In genomic region chr2:213066445-213066746, GRCh38 we compare ENCODE assay signal across 10 cellular contexts.
A peak's percentile ranks its signal among the peaks of the same experiment; 100 is the strongest.
DNase-seq lines count a peak whose midpoint lies in the region; ATAC-seq, FAIRE-seq and TF ChIP-seq lines count a peak whose summit lies in the region.
"Had no signal": no experiment of that assay in that cellular context is flagged by ENCODE, and none has a peak within 500 bp of the region (broad histone marks: within the 10 kb centered on the region; RNA-seq: fewer than 3 reads in every experiment).

No MANE protein-coding gene starts in this region.

- H3K36me3 ChIP-seq in DOHH2 (ENCODE audit: control insufficient read depth, low read length) = no peaks in the 10 kb centered on the region
- no peaks in the 10 kb centered on the region for H3K36me3 ChIP-seq in neuron (ENCODE audit: insufficient read depth, low read length)

- H3K27me3 Mint-ChIP-seq in brain = no peaks in the 10 kb centered on the region

- H3K36me3 Mint-ChIP-seq in brain = no peaks in the 10 kb centered on the region

- ATAC-seq in HG02981 (IDR thresholded peaks at IDR 0.05; ENCODE audit: unreplicated experiment) = peak; percentile 42
- ATAC-seq: K562 had no signal

- no peaks in the 10 kb centered on the region for H3F3A ChIP-seq in DOHH2 (ENCODE audit: control insufficient read depth, insufficient read depth)

- no peak overlapping the region for H3K27ac ChIP-seq in DOHH2 (ENCODE audit: low read depth, low read length)

- no peaks in the 10 kb centered on the region for H4K20me1 ChIP-seq in DOHH2 (ENCODE audit: control insufficient read depth, insufficient read depth, low read depth, low read length)

- peak overlapping the region; percentile 47 for H3K4me2 ChIP-seq in DOHH2 (ENCODE audit: low read length)

- no peaks in the 10 kb centered on the region for H3K27me3 ChIP-seq in DOHH2 (ENCODE audit: control insufficient read depth, low read length)
- H3K27me3 ChIP-seq in neuron (ENCODE audit: insufficient read depth, low read length) = no peaks in the 10 kb centered on the region

- H2AFZ ChIP-seq in neuron (ENCODE audit: low read depth, low read length) = no peak overlapping the region

- H3K9me2 ChIP-seq in DOHH2 (replicated peaks; ENCODE audit: control insufficient read depth, low read length) = no peaks in the 10 kb centered on the region

- no peak for TF ChIP-seq CTCF in DOHH2 (IDR thresholded peaks at IDR 0.05; ENCODE audit: low read depth, low read length, poor library complexity, severe bottlenecking)
- TF ChIP-seq CTCF in brain (conservative IDR thresholded peaks at IDR 0.05) = no peak

- peaks cover 14% of the 10 kb centered on the region for H3K79me2 ChIP-seq in DOHH2 (ENCODE audit: control insufficient read depth, low read length)

- peak overlapping the region in 1 of 5 experiments; percentile 40 for H3K27ac Mint-ChIP-seq in brain
- H3K27ac Mint-ChIP-seq: activated T-helper 1 cell treated with anti-CD3 and anti-CD28 coated beads, Interleukin-12 subunit alpha, Interleukin-12 subunit beta, Interleukin-2, Interleukin-4 antibody, amounts not matched to agents 30 ng/mL and 10 ng/mL and 1 ng/mL, durations not matched to agents 14 hours and 24 hours and 36 hours had no signal

- DNase-seq in GM12891 (ENCODE audit: insufficient read length, low spot score) = no peak
- DNase-seq in NCI-H82 treated with DMSO at 0.1 percent for 48 hours (lab: John Stamatoyannopoulos, UW; ENCODE audit: unreplicated experiment) = no peak
- no peak for DNase-seq in NCI-H146 treated with DMSO at 0.1 percent for 48 hours (lab: John Stamatoyannopoulos, UW; ENCODE audit: unreplicated experiment)
- no peak for DNase-seq in AG08395 (ENCODE audit: low spot score)

- H3K9me3 ChIP-seq in DOHH2 (ENCODE audit: control insufficient read depth, insufficient read depth, low read length) (no peaks in the 10 kb centered on the region), neuron (ENCODE audit: low read length) (no peaks in the 10 kb centered on the region)

- H3K4me3 ChIP-seq in DOHH2 (ENCODE audit: low read length) = peak overlapping the region; percentile 21; the same call in 1 of the 2 replicates
- H3K4me3 ChIP-seq in neuron (ENCODE audit: low read length) = peak overlapping the region; percentile 21
- H3K4me3 ChIP-seq: K562 had no signal

- no peaks in the 10 kb centered on the region for H3K9me3 Mint-ChIP-seq in brain
- H3K9me3 Mint-ChIP-seq: activated T-helper 1 cell treated with anti-CD3 and anti-CD28 coated beads, Interleukin-12 subunit alpha, Interleukin-12 subunit beta, Interleukin-2, Interleukin-4 antibody, amounts not matched to agents 30 ng/mL and 10 ng/mL and 1 ng/mL, durations not matched to agents 14 hours and 24 hours and 36 hours had no signal

- peak overlapping the region in 4 of 5 experiments; percentile 26 to 68 (median 46) for H3K4me3 Mint-ChIP-seq in brain
- H3K4me3 Mint-ChIP-seq: activated T-helper 1 cell treated with anti-CD3 and anti-CD28 coated beads, Interleukin-12 subunit alpha, Interleukin-12 subunit beta, Interleukin-2, Interleukin-4 antibody, amounts not matched to agents 30 ng/mL and 10 ng/mL and 1 ng/mL, durations not matched to agents 14 hours and 24 hours and 36 hours had no signal

- peaks cover 17% of the 10 kb centered on the region for H3K4me1 Mint-ChIP-seq in brain

- H3K4me1 ChIP-seq in DOHH2 (ENCODE audit: control insufficient read depth, low read length) = peaks cover 26% of the 10 kb centered on the region
- H3K4me1 ChIP-seq in neuron (ENCODE audit: insufficient read depth, low read length) = peaks cover 16% of the 10 kb centered on the region

- no peak for FAIRE-seq in GM12891 (lab: Jason Lieb, UNC)
- FAIRE-seq: K562 had no signal

- no peak for TF ChIP-seq POLR2A in GM12891 (IDR thresholded peaks at IDR 0.05; ENCODE audit: low read depth, low read length)

TF ChIP-seq in GM12891, 5 proteins besides CTCF, POLR2A, EP300 and RAD21:
- TF ChIP-seq TAF1 (IDR thresholded peaks at IDR 0.05; ENCODE audit: low read depth, low read length) (no peak), SPI1 (IDR thresholded peaks at IDR 0.05; ENCODE audit: low read depth, low read length) (no peak), POLR2AphosphoS5 (IDR thresholded peaks at IDR 0.05; ENCODE audit: low read depth, low read length) (no peak), PAX5 (IDR thresholded peaks at IDR 0.05; ENCODE audit: insufficient read depth, low read length, severe bottlenecking) (no peak), POU2F2 (IDR thresholded peaks at IDR 0.05; ENCODE audit: low read depth, low read length) (no peak)
